ENCODE assay signal across 1 cellular context in the genomic region with DNA sequence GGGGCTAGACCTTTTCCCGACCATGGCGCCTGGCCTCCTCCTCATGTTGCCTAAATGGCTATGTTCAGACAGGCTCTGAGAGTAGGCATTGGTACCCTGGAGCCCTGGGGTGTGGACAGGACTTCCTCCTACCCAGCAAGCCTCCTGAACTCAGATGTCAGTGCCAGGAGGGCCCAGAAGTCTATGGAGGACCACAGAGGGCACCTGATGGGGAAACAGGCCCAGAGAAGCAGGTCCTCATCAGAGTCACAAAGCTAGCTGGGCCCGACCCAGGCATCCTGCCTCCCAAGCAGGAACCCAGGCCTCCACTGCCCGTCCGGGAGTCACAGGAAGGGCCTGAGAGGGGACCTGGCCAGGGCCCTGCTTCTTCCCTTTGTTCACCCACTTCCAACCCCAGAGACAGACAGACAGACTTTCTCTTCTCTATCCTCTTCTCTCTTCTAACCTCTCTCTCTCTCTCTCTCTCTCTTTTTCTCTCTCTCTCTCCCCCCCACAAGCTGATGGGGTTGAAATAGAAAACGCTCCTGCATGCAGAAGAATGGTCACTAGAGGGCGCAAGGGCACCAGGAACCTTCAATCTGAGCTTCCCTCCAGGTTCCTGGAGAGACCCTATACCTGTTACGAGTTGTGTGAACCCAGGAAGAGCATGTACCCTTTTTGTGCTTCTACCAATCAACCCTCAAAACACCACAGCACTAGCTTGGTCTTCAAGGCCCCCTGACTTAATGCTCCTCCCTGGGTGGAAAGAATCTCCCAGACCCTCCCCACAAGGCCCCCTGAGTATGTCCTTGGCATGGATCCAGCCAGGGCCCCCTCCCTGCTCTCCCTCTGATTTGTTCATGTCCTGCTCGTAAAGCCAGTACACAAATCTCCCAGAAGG.
TF ChIP-seq lines count a peak whose summit lies in the region.

No MANE protein-coding gene starts in this region.

TF ChIP-seq in IMR-90, 13 proteins besides CTCF, POLR2A, EP300 and RAD21 (continued from another document):
- TF ChIP-seq, protein P1, sequence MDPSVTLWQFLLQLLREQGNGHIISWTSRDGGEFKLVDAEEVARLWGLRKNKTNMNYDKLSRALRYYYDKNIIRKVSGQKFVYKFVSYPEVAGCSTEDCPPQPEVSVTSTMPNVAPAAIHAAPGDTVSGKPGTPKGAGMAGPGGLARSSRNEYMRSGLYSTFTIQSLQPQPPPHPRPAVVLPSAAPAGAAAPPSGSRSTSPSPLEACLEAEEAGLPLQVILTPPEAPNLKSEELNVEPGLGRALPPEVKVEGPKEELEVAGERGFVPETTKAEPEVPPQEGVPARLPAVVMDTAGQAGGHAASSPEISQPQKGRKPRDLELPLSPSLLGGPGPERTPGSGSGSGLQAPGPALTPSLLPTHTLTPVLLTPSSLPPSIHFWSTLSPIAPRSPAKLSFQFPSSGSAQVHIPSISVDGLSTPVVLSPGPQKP (IDR thresholded peaks at IDR 0.05; ENCODE audit: borderline replicate concordance, low read depth, low read length): no peak
- no peak for TF ChIP-seq BHLHE40 (IDR thresholded peaks at IDR 0.05; ENCODE audit: low read depth, low read length)
- peak; percentile 93 for TF ChIP-seq SMC3 (IDR thresholded peaks at IDR 0.05; ENCODE audit: low read depth, low read length)
- no peak for TF ChIP-seq CEBPB (IDR thresholded peaks at IDR 0.05; ENCODE audit: low read depth, low read length)
- no peak for TF ChIP-seq RCOR1 (IDR thresholded peaks at IDR 0.05; ENCODE audit: insufficient replicate concordance, low read length)
- no peak for TF ChIP-seq FOS (IDR thresholded peaks at IDR 0.05; ENCODE audit: low read depth, low read length)
- no peak for TF ChIP-seq MXI1 (IDR thresholded peaks at IDR 0.05; ENCODE audit: borderline replicate concordance, low read depth, low read length)
- TF ChIP-seq USF2 (IDR thresholded peaks at IDR 0.05; ENCODE audit: low read depth, low read length): no peak
- no peak for TF ChIP-seq MAFK (IDR thresholded peaks at IDR 0.05; ENCODE audit: low read depth, low read length)
